Comparison of ENCODE assay signal across 9 cellular contexts in genomic region chr5:140548300-140548688, GRCh38.
A peak's percentile ranks its signal among the peaks of the same experiment; 100 is the strongest.
DNase-seq lines count a peak whose midpoint lies in the region; ATAC-seq, FAIRE-seq and TF ChIP-seq lines count a peak whose summit lies in the region.
"Had no signal": no experiment of that assay in that cellular context is flagged by ENCODE, and none has a peak within 500 bp of the region (broad histone marks: within the 10 kb centered on the region; RNA-seq: fewer than 3 reads in every experiment).

No MANE protein-coding gene starts in this region.

- TF ChIP-seq CTCF in 22Rv1 (IDR thresholded peaks at IDR 0.05): no peak
- TF ChIP-seq CTCF in HFF-Myc (IDR thresholded peaks at IDR 0.05; ENCODE audit: low read depth, low read length, missing control alignments): no peak

- peaks cover 40 to 43% of the 10 kb centered on the region in 2 donors for H3K4me1 ChIP-seq in mucosa of rectum (ENCODE audit: control insufficient read depth in 2 of 2, insufficient read depth in 2 of 2, low read length in 2 of 2)

- ATAC-seq in HG02970 (IDR thresholded peaks at IDR 0.05; ENCODE audit: low FRiP score, unreplicated experiment): no peak

- H3K27me3 ChIP-seq in mucosa of rectum (ENCODE audit: control insufficient read depth in 2 of 2, insufficient read depth in 2 of 2, low read length in 2 of 2): no peaks in the 10 kb centered on the region

- DNase-seq in HFF-Myc (ENCODE audit: extremely low read depth, low read depth) (no peak), caudate nucleus (lab: John Stamatoyannopoulos, UW) (no peak), NK-92 (lab: John Stamatoyannopoulos, UW; ENCODE audit: unreplicated experiment) (no peak), H54 (ENCODE audit: insufficient read length, low spot score) (no peak), NCI-H2227 treated with DMSO at 0.1 percent for 48 hours (lab: John Stamatoyannopoulos, UW) (no peak)

- peak overlapping the region; percentile 74 to 96 for H3K9ac ChIP-seq in mucosa of rectum (ENCODE audit: low read depth in 1 of 2, low read length in 2 of 2)

- peaks cover 33 to 37% of the 10 kb centered on the region in 2 donors for H3K36me3 ChIP-seq in mucosa of rectum (ENCODE audit: control insufficient read depth in 2 of 2, insufficient read depth in 2 of 2, low read length in 2 of 2)

- no peak for TF ChIP-seq POLR2A in H54 (IDR thresholded peaks at IDR 0.05; ENCODE audit: low read depth, low read length)

- H3K4me3 ChIP-seq in HFF-Myc (replicated peaks; ENCODE audit: low read depth, low read length): peak overlapping the region; percentile 49
- peak overlapping the region; percentile 74 to 80 for H3K4me3 ChIP-seq in mucosa of rectum (ENCODE audit: low read length in 2 of 2)
- H3K4me3 ChIP-seq: SK-N-MC had no signal

- H3K27ac ChIP-seq in 22Rv1: peak overlapping the region; percentile 89
- peak overlapping the region; percentile 90 for H3K27ac ChIP-seq in caudate nucleus (ENCODE audit: low read depth, low read length)
- peak overlapping the region; percentile 99 to 100 for H3K27ac ChIP-seq in mucosa of rectum (ENCODE audit: low read depth in 2 of 2, low read length in 2 of 2)
- H3K27ac ChIP-seq: SK-N-MC had no signal

- H3K9me3 ChIP-seq in mucosa of rectum (ENCODE audit: control insufficient read depth in 2 of 2, low read length in 2 of 2): no peaks in the 10 kb centered on the region

- FAIRE-seq in H54 (lab: Jason Lieb, UNC): no peak
